ENCODE assay signal across 8 cellular contexts in genomic region chr13:77565635-77566034, GRCh38. TPM values are rescaled to one million over a fixed set of nuclear protein-coding genes. Genes with fewer than 3 reads are reported as not detected.
A peak's percentile ranks its signal among the peaks of the same experiment; 100 is the strongest.
DNase-seq lines count a peak whose midpoint lies in the region; ATAC-seq and TF ChIP-seq lines count a peak whose summit lies in the region.

No MANE protein-coding gene starts in this region.

- peaks cover 5% of the 10 kb centered on the region for H3K27me3 Mint-ChIP-seq in CD8-positive, alpha-beta T cell (ENCODE audit: low read depth)

- CTCF ChIA-PET in CD8-positive, alpha-beta T cell (lab: Charles Lee): no interaction called here

- H3K4me1 Mint-ChIP-seq in CD8-positive, alpha-beta T cell (ENCODE audit: low read depth): no peaks in the 10 kb centered on the region
- no peaks in the 10 kb centered on the region for H3K4me1 Mint-ChIP-seq in stimulated activated effector memory CD8-positive, alpha-beta T cell treated with anti-CD3 and anti-CD28 coated beads, Interleukin-12 subunit alpha, Interleukin-12 subunit beta, amount 100 ng/mL, for 72 hours

- no peak overlapping the region for H3K4me3 ChIP-seq in CD8-positive, alpha-beta T cell (ENCODE audit: low read depth, low read length)

- no peaks in the 10 kb centered on the region for H3K9me3 ChIP-seq in CD8-positive, alpha-beta T cell (ENCODE audit: low read length)

- no peak overlapping the region for H3K4me3 Mint-ChIP-seq in CD8-positive, alpha-beta T cell
- no peak overlapping the region for H3K4me3 Mint-ChIP-seq in stimulated activated effector memory CD8-positive, alpha-beta T cell treated with anti-CD3 and anti-CD28 coated beads, Interleukin-12 subunit alpha, Interleukin-12 subunit beta, amount 100 ng/mL, for 72 hours

- H3K27me3 ChIP-seq in CD8-positive, alpha-beta T cell (ENCODE audit: insufficient read depth, low read length): no peaks in the 10 kb centered on the region

- no peak overlapping the region for H3K27ac Mint-ChIP-seq in CD8-positive, alpha-beta T cell
- H3K27ac Mint-ChIP-seq in stimulated activated effector memory CD8-positive, alpha-beta T cell treated with anti-CD3 and anti-CD28 coated beads, Interleukin-12 subunit alpha, Interleukin-12 subunit beta, amount 100 ng/mL, for 72 hours: no peak overlapping the region

- H3K36me3 ChIP-seq in CD8-positive, alpha-beta T cell (ENCODE audit: insufficient read depth, low read length): no peaks in the 10 kb centered on the region

- no peaks in the 10 kb centered on the region for H3K36me3 Mint-ChIP-seq in CD8-positive, alpha-beta T cell
- H3K36me3 Mint-ChIP-seq in stimulated activated effector memory CD8-positive, alpha-beta T cell treated with anti-CD3 and anti-CD28 coated beads, Interleukin-12 subunit alpha, Interleukin-12 subunit beta, amount 100 ng/mL, for 72 hours: no peaks in the 10 kb centered on the region

- no peaks in the 10 kb centered on the region for H3K4me1 ChIP-seq in CD8-positive, alpha-beta T cell (ENCODE audit: insufficient read depth, low read length)

- H3K9me3 Mint-ChIP-seq in CD8-positive, alpha-beta T cell: no peaks in the 10 kb centered on the region
- H3K9me3 Mint-ChIP-seq in stimulated activated effector memory CD8-positive, alpha-beta T cell treated with anti-CD3 and anti-CD28 coated beads, Interleukin-12 subunit alpha, Interleukin-12 subunit beta, amount 100 ng/mL, for 72 hours: no peaks in the 10 kb centered on the region

- no peak for ATAC-seq in CD8-positive, alpha-beta T cell
- ATAC-seq in GM19328 (IDR thresholded peaks at IDR 0.05; ENCODE audit: unreplicated experiment): peak; percentile 73
- peak; percentile 39 for ATAC-seq in stimulated activated effector memory CD8-positive, alpha-beta T cell treated with anti-CD3 and anti-CD28 coated beads, Interleukin-12 subunit alpha, Interleukin-12 subunit beta, amount 100 ng/mL, for 72 hours

- peak; percentile 24 for TF ChIP-seq CTCF in CD8-positive, alpha-beta T cell (IDR thresholded peaks at IDR 0.05)

- DNase-seq in CD8-positive, alpha-beta T cell: no peak
- DNase-seq in HT1080 (ENCODE audit: low read depth) (peak; percentile 26), RPMI8226 (peak; percentile 11), fibroblast of the conjunctiva (ENCODE audit: low read depth) (peak; percentile 14), ureter (ENCODE audit: low spot score) (no peak), activated gamma-delta T cell treated with Interleukin-2 at 50 U/mL for 16 hours (no peak)
- DNase-seq in stimulated activated effector memory CD8-positive, alpha-beta T cell treated with anti-CD3 and anti-CD28 coated beads, Interleukin-12 subunit alpha, Interleukin-12 subunit beta, amount 100 ng/mL, for 72 hours (ENCODE audit: low spot score in 2 of 2): no peak

- intact Hi-C loops in CD8-positive, alpha-beta T cell (cut with DNase I, micrococcal nuclease): no loop called here

- POLR2A ChIA-PET in CD8-positive, alpha-beta T cell (lab: Charles Lee): no interaction called here

- no peak overlapping the region for H3K27ac ChIP-seq in CD8-positive, alpha-beta T cell (ENCODE audit: low read depth, low read length)

RNA-seq across cellular contexts. Expression of gene SCEL, which starts 30.1 kb away (rescaled TPM):
- not detected for total RNA-seq in CD8-positive, alpha-beta T cell
- total RNA-seq in HT1080 (2014; rRNA removed; shearing (Covaris generic)): not detected in 2 replicates
- polyA plus RNA-seq in HT1080 (2015; cell fraction: cytosol; rRNA removed): not detected in 2 replicates
- 0.06 TPM in 1 of 2 replicates, not detected in the other for polyA plus RNA-seq in HT1080 (2015; cell fraction: nucleus; rRNA removed)
- total RNA-seq in ureter: not detected

Comparison
In these comparisons a context has a peak if more than half of its experiments do, and no peak if none do; other contexts are left out.
1. DNase-seq: peak in HT1080 (single experiment), RPMI8226 (single experiment) and fibroblast of the conjunctiva (single experiment); none in CD8-positive, alpha-beta T cell (0 of 7), stimulated activated effector memory CD8-positive, alpha-beta T cell treated with anti-CD3 and anti-CD28 coated beads, Interleukin-12 subunit alpha, Interleukin-12 subunit beta, amount 100 ng/mL, for 72 hours (0 of 2), ureter (single experiment) and activated gamma-delta T cell treated with Interleukin-2 at 50 U/mL for 16 hours (single experiment).